8 cellular contexts compared by ENCODE assay signal in genomic region chr5:78907255-78907886, GRCh38.
A peak's percentile ranks its signal among the peaks of the same experiment; 100 is the strongest.
DNase-seq lines count a peak whose midpoint lies in the region; ATAC-seq, FAIRE-seq and TF ChIP-seq lines count a peak whose summit lies in the region.

No MANE protein-coding gene starts in this region.

- H3K36me3 Mint-ChIP-seq in activated CD8-positive, alpha-beta T cell treated with anti-CD3 and anti-CD28 coated beads for 36 hours (ENCODE audit: low read depth): peaks cover 5% of the 10 kb centered on the region
- peaks cover 8% of the 10 kb centered on the region for H3K36me3 Mint-ChIP-seq in activated CD8-positive, alpha-beta T cell treated with anti-CD3 and anti-CD28 coated beads, Interleukin-2, amount 10 ng/mL, durations not matched to agents 7 days and 5 days (ENCODE audit: low read depth)

- FAIRE-seq in urothelium cell line (lab: Jason Lieb, UNC): no peak

- H3K27me3 Mint-ChIP-seq in activated CD8-positive, alpha-beta T cell treated with anti-CD3 and anti-CD28 coated beads for 36 hours: no peaks in the 10 kb centered on the region
- H3K27me3 Mint-ChIP-seq in activated CD8-positive, alpha-beta T cell treated with anti-CD3 and anti-CD28 coated beads, Interleukin-2, amount 10 ng/mL, durations not matched to agents 7 days and 5 days (ENCODE audit: low read depth): no peaks in the 10 kb centered on the region

- no peaks in the 10 kb centered on the region for H3K9me3 Mint-ChIP-seq in activated CD8-positive, alpha-beta T cell treated with anti-CD3 and anti-CD28 coated beads for 36 hours
- no peaks in the 10 kb centered on the region for H3K9me3 Mint-ChIP-seq in activated CD8-positive, alpha-beta T cell treated with anti-CD3 and anti-CD28 coated beads, Interleukin-2, amount 10 ng/mL, durations not matched to agents 7 days and 5 days (ENCODE audit: insufficient read depth)

- no peak overlapping the region for H3K27ac Mint-ChIP-seq in activated CD8-positive, alpha-beta T cell treated with anti-CD3 and anti-CD28 coated beads for 36 hours
- H3K27ac Mint-ChIP-seq in activated CD8-positive, alpha-beta T cell treated with anti-CD3 and anti-CD28 coated beads, Interleukin-2, amount 10 ng/mL, durations not matched to agents 7 days and 5 days: no peak overlapping the region

- no peak for TF ChIP-seq POLR2A in GM18505 (IDR thresholded peaks at IDR 0.05; ENCODE audit: borderline replicate concordance, extremely low read depth, insufficient read depth, insufficient read length)

- peaks cover 8% of the 10 kb centered on the region for H3K4me1 Mint-ChIP-seq in activated CD8-positive, alpha-beta T cell treated with anti-CD3 and anti-CD28 coated beads for 36 hours (ENCODE audit: low read depth)
- peaks cover 2% of the 10 kb centered on the region for H3K4me1 Mint-ChIP-seq in activated CD8-positive, alpha-beta T cell treated with anti-CD3 and anti-CD28 coated beads, Interleukin-2, amount 10 ng/mL, durations not matched to agents 7 days and 5 days (ENCODE audit: low read depth)

- intact Hi-C loops in activated CD8-positive, alpha-beta T cell treated with anti-CD3 and anti-CD28 coated beads for 36 hours (cut with micrococcal nuclease): no loop called here

- no peak for ATAC-seq in activated CD8-positive, alpha-beta T cell treated with anti-CD3 and anti-CD28 coated beads for 36 hours
- ATAC-seq in activated CD8-positive, alpha-beta T cell treated with anti-CD3 and anti-CD28 coated beads, Interleukin-2, amount 10 ng/mL, durations not matched to agents 7 days and 5 days: no peak
- ATAC-seq in GM18505 (IDR thresholded peaks at IDR 0.05; ENCODE audit: unreplicated experiment): no peak
- no peak for ATAC-seq in GM18909 (IDR thresholded peaks at IDR 0.05; ENCODE audit: poor library complexity, unreplicated experiment)
- no peak for ATAC-seq in GM19351 (IDR thresholded peaks at IDR 0.05; ENCODE audit: unreplicated experiment)

- DNase-seq in activated CD8-positive, alpha-beta T cell treated with anti-CD3 and anti-CD28 coated beads for 36 hours: peak; percentile 14
- no peak for DNase-seq in activated CD8-positive, alpha-beta T cell treated with anti-CD3 and anti-CD28 coated beads, Interleukin-2, amount 10 ng/mL, durations not matched to agents 7 days and 5 days
- DNase-seq in astrocyte of the cerebellum (ENCODE audit: low read depth) (peak; percentile 97), medulla oblongata (ENCODE audit: extremely low spot score) (peak; percentile 31), urothelium cell line (ENCODE audit: low spot score) (peak; percentile 67)

- no peak for TF ChIP-seq CTCF in activated CD8-positive, alpha-beta T cell treated with anti-CD3 and anti-CD28 coated beads for 36 hours (IDR thresholded peaks at IDR 0.05)
- no peak for TF ChIP-seq CTCF in astrocyte of the cerebellum (IDR thresholded peaks at IDR 0.05; ENCODE audit: low read depth, low read length, missing control alignments)

- POLR2A ChIA-PET in activated CD8-positive, alpha-beta T cell treated with anti-CD3 and anti-CD28 coated beads for 36 hours (lab: Charles Lee): no interaction called here
- POLR2A ChIA-PET in activated CD8-positive, alpha-beta T cell treated with anti-CD3 and anti-CD28 coated beads, Interleukin-2, amount 10 ng/mL, durations not matched to agents 7 days and 5 days (lab: Charles Lee): no interaction called here

- in situ Hi-C loops in astrocyte of the cerebellum (cut with HindIII; ENCODE audit: low sequenced_read_pairs): no loop called here

- H3K4me3 ChIP-seq in astrocyte of the cerebellum (ENCODE audit: low read depth, low read length): no peak overlapping the region

- CTCF ChIA-PET in activated CD8-positive, alpha-beta T cell treated with anti-CD3 and anti-CD28 coated beads for 36 hours (lab: Charles Lee): no interaction called here
- CTCF ChIA-PET in activated CD8-positive, alpha-beta T cell treated with anti-CD3 and anti-CD28 coated beads, Interleukin-2, amount 10 ng/mL, durations not matched to agents 7 days and 5 days (lab: Charles Lee): interaction anchor here (1.0 kb wide), 1 partner anchor 8 kb away, joined by 3 read pairs; no protein-coding TSS in a partner anchor

- H3K4me3 Mint-ChIP-seq in activated CD8-positive, alpha-beta T cell treated with anti-CD3 and anti-CD28 coated beads for 36 hours: no peak overlapping the region
- no peak overlapping the region for H3K4me3 Mint-ChIP-seq in activated CD8-positive, alpha-beta T cell treated with anti-CD3 and anti-CD28 coated beads, Interleukin-2, amount 10 ng/mL, durations not matched to agents 7 days and 5 days
